In the genomic region with DNA sequence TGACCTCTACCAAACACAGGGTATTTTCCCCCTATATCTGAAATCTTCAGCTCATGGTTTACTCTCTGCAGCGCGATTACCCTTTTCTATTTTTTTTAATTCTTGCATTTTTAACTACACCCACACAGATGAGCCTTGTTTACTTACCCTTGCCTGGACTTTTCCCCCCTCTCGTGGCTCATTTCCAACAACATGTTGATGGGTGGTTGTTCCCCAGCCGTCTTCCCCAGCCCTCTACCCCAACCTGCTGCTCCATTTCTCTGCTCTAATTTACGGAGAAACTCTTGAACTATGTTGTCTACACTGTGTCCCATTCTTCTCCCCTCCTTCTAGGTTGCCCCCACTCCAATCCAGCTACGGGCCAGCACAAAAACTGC, we compare ENCODE assay signal across 8 cellular contexts. TPM values are rescaled to one million over a fixed set of nuclear protein-coding genes. Genes with fewer than 3 reads are reported as not detected.
DNase-seq lines count a peak whose midpoint lies in the region; TF ChIP-seq lines count a peak whose summit lies in the region.

No MANE protein-coding gene starts in this region.

- DNase-seq in HAP-1 (ENCODE audit: low spot score in 2 of 2) (no peak), ascending aorta (ENCODE audit: low spot score in 2 of 2) (no peak), kidney epithelial cell (ENCODE audit: low read depth) (no peak), substantia nigra (lab: John Stamatoyannopoulos, UW) (peak in 1 of 49 donors; percentile 18), activated gamma-delta T cell (lab: John Stamatoyannopoulos, UW) (no peak), HFFc6 (no peak)
- no peak for DNase-seq in effector CD4-positive, alpha-beta T cell
- no peak for DNase-seq in activated CD4-positive, alpha-beta T cell treated with anti-CD3 and anti-CD28 coated beads, Interleukin-2, amount 10 ng/mL, durations not matched to agents 24 days and 14 days

- peaks cover 4% of the 10 kb centered on the region for H3K4me1 Mint-ChIP-seq in activated CD4-positive, alpha-beta T cell treated with anti-CD3 and anti-CD28 coated beads, Interleukin-2, amount 10 ng/mL, durations not matched to agents 24 days and 14 days
- peaks cover 9% of the 10 kb centered on the region for H3K4me1 Mint-ChIP-seq in HFFc6 (ENCODE audit: low read depth)

- H3K27me3 ChIP-seq in HAP-1 (ENCODE audit: low read depth) (no peaks in the 10 kb centered on the region), ascending aorta (no peaks in the 10 kb centered on the region), kidney epithelial cell (ENCODE audit: control insufficient read depth, insufficient read depth, low read length) (no peaks in the 10 kb centered on the region)

- H3K4me3 Mint-ChIP-seq in activated CD4-positive, alpha-beta T cell treated with anti-CD3 and anti-CD28 coated beads, Interleukin-2, amount 10 ng/mL, durations not matched to agents 24 days and 14 days: no peak overlapping the region
- no peak overlapping the region for H3K4me3 Mint-ChIP-seq in HFFc6

- H3K36me3 Mint-ChIP-seq in activated CD4-positive, alpha-beta T cell treated with anti-CD3 and anti-CD28 coated beads, Interleukin-2, amount 10 ng/mL, durations not matched to agents 24 days and 14 days (ENCODE audit: low read depth): peaks cover 58% of the 10 kb centered on the region
- peaks cover 65% of the 10 kb centered on the region for H3K36me3 Mint-ChIP-seq in HFFc6 (ENCODE audit: low read depth)

- H3K27me3 Mint-ChIP-seq in activated CD4-positive, alpha-beta T cell treated with anti-CD3 and anti-CD28 coated beads, Interleukin-2, amount 10 ng/mL, durations not matched to agents 24 days and 14 days: no peaks in the 10 kb centered on the region
- no peaks in the 10 kb centered on the region for H3K27me3 Mint-ChIP-seq in HFFc6 (ENCODE audit: insufficient read depth)

- H3K9me3 ChIP-seq in HAP-1: peaks cover 5% of the 10 kb centered on the region; the same call in 1 of the 2 replicates
- peaks cover 30 to 42% of the 10 kb centered on the region in 2 donors for H3K9me3 ChIP-seq in ascending aorta

- in situ Hi-C loops in HAP-1 (cut with MboI; ENCODE audit: low sequenced_read_pairs): no loop called here

- peaks cover 3% of the 10 kb centered on the region; the same call in 1 of the 2 replicates for H3K4me1 ChIP-seq in HAP-1
- H3K4me1 ChIP-seq in ascending aorta: peaks cover 0 to 7% of the 10 kb centered on the region in 2 donors

- H3K4me3 ChIP-seq in HAP-1: peak overlapping the region; percentile 58
- peak overlapping the region; percentile 66 to 67 for H3K4me3 ChIP-seq in ascending aorta
- H3K4me3 ChIP-seq in kidney epithelial cell (ENCODE audit: low read depth, low read length): peak overlapping the region; percentile 60

- intact Hi-C loops in ascending aorta (cut with DNase I): loop anchor here (10.0 kb wide), 2 partner anchors 377 to 627 kb away; a partner anchor contains a TSS
- intact Hi-C loops in activated CD4-positive, alpha-beta T cell treated with anti-CD3 and anti-CD28 coated beads, Interleukin-2, amount 10 ng/mL, durations not matched to agents 24 days and 14 days (cut with micrococcal nuclease): loop anchor here (5.0 kb wide), 3 partner anchors 150 to 460 kb away; a partner anchor contains a TSS

- H3K9me3 Mint-ChIP-seq in activated CD4-positive, alpha-beta T cell treated with anti-CD3 and anti-CD28 coated beads, Interleukin-2, amount 10 ng/mL, durations not matched to agents 24 days and 14 days: peaks cover 16% of the 10 kb centered on the region
- peaks cover 27% of the 10 kb centered on the region for H3K9me3 Mint-ChIP-seq in HFFc6

- TF ChIP-seq CTCF in ascending aorta (IDR thresholded peaks at IDR 0.05): no peak
- TF ChIP-seq CTCF in kidney epithelial cell (IDR thresholded peaks at IDR 0.05; ENCODE audit: insufficient read depth, low read length, poor library complexity, severe bottlenecking): no peak
- no peak for TF ChIP-seq CTCF in HFFc6 (IDR thresholded peaks at IDR 0.05)

- H3K36me3 ChIP-seq in HAP-1 (replicated peaks) (no peaks in the 10 kb centered on the region), ascending aorta (peaks cover 14 to 23% of the 10 kb centered on the region in 2 donors), kidney epithelial cell (ENCODE audit: control insufficient read depth, insufficient read depth, low read length) (no peaks in the 10 kb centered on the region)

- peak overlapping the region; percentile 72 to 75 for H3K27ac ChIP-seq in ascending aorta
- peak overlapping the region; percentile 94 for H3K27ac ChIP-seq in substantia nigra (ENCODE audit: low read depth, low read length, poor library complexity, severe bottlenecking)

- H3K27ac Mint-ChIP-seq in activated CD4-positive, alpha-beta T cell treated with anti-CD3 and anti-CD28 coated beads, Interleukin-2, amount 10 ng/mL, durations not matched to agents 24 days and 14 days: no peak overlapping the region
- no peak overlapping the region for H3K27ac Mint-ChIP-seq in HFFc6

RNA-seq across cellular contexts. Expression of a gene that starts 0.7 kb away (rescaled TPM):
- total RNA-seq in ascending aorta (17.0 TPM), kidney epithelial cell (2.8 and 3.6 TPM in 2 replicates)
- total RNA-seq in activated CD4-positive, alpha-beta T cell treated with anti-CD3 and anti-CD28 coated beads, Interleukin-2, amount 10 ng/mL, durations not matched to agents 24 days and 14 days: 5.1 and 6.7 TPM in 2 replicates
- total RNA-seq in HFFc6 (2021; fragmentation: NEBNext Ultra II Directional; extraction: Animal tissue kit (Norgen Biotek cat#: 25700)): 1 to 10 TPM; 2.5 to 3.8 (median 3.0) TPM

RNA-seq across cellular contexts. Expression of a gene that starts 13.2 kb away (rescaled TPM):
- total RNA-seq in ascending aorta (8.0 TPM), kidney epithelial cell (2.3 and 3.1 TPM in 2 replicates)
- total RNA-seq in activated CD4-positive, alpha-beta T cell treated with anti-CD3 and anti-CD28 coated beads, Interleukin-2, amount 10 ng/mL, durations not matched to agents 24 days and 14 days: 2.8 and 4.2 TPM in 2 replicates
- total RNA-seq in HFFc6 (2021; fragmentation: NEBNext Ultra II Directional; extraction: Animal tissue kit (Norgen Biotek cat#: 25700)): 1 to 10 TPM; 1.3 to 2.5 (median 1.8) TPM
